1 cellular context compared by ENCODE assay signal in genomic region chr9:70954607-70955143, GRCh38.
TF ChIP-seq lines count a peak whose summit lies in the region.

No MANE protein-coding gene starts in this region.

TF ChIP-seq in SK-N-SH treated with all-trans-retinoic acid at 6 μM for 48 hours, 23 proteins besides CTCF, POLR2A, EP300 and RAD21 (continued from another document):
- TF ChIP-seq RARB (CRISPR knock-in tag; IDR thresholded peaks at IDR 0.05) (no peak), ZC3H10 (CRISPR knock-in tag; IDR thresholded peaks at IDR 0.05) (no peak), TCF4 (CRISPR knock-in tag; IDR thresholded peaks at IDR 0.05; ENCODE audit: borderline replicate concordance) (no peak), CSDC2 (CRISPR knock-in tag; IDR thresholded peaks at IDR 0.05) (no peak), TOX (CRISPR knock-in tag; IDR thresholded peaks at IDR 0.05; ENCODE audit: borderline replicate concordance) (no peak), CREB5 (CRISPR knock-in tag; IDR thresholded peaks at IDR 0.05; ENCODE audit: low read depth) (no peak), BACH2 (CRISPR knock-in tag; IDR thresholded peaks at IDR 0.05; ENCODE audit: borderline replicate concordance) (no peak)
